9 cellular contexts compared by ENCODE assay signal in genomic region chr20:36199293-36200257, GRCh38. TPM values are rescaled to one million over a fixed set of nuclear protein-coding genes. Genes with fewer than 3 reads are reported as not detected.
DNase-seq lines count a peak whose midpoint lies in the region; ATAC-seq and TF ChIP-seq lines count a peak whose summit lies in the region.
"Had no signal": no experiment of that assay in that cellular context is flagged by ENCODE, and none has a peak within 500 bp of the region (broad histone marks: within the 10 kb centered on the region; RNA-seq: fewer than 3 reads in every experiment).

No MANE protein-coding gene starts in this region.

- H3K4me1 Mint-ChIP-seq in endothelial cell (ENCODE audit: unreplicated experiment) = peaks cover 4% of the 10 kb centered on the region

- H3K36me3 Mint-ChIP-seq in endothelial cell (ENCODE audit: low read depth, unreplicated experiment) = peaks cover 13% of the 10 kb centered on the region

- no peak overlapping the region for H3K27ac Mint-ChIP-seq in endothelial cell (ENCODE audit: unreplicated experiment)
- H3K27ac Mint-ChIP-seq: IgD-negative memory B cell had no signal

- peak; percentile 92 for TF ChIP-seq CTCF in endothelial cell (IDR thresholded peaks at IDR 0.05; ENCODE audit: unreplicated experiment)

- ATAC-seq in GM18502 (IDR thresholded peaks at IDR 0.05; ENCODE audit: poor library complexity, unreplicated experiment) = no peak

- H3K27me3 Mint-ChIP-seq in endothelial cell (ENCODE audit: unreplicated experiment) = peaks cover 2% of the 10 kb centered on the region

- H3K9me3 Mint-ChIP-seq in endothelial cell (ENCODE audit: unreplicated experiment) = no peaks in the 10 kb centered on the region

- H3K4me3 Mint-ChIP-seq in endothelial cell (ENCODE audit: unreplicated experiment) = no peak overlapping the region

- DNase-seq in COLO668 (lab: John Stamatoyannopoulos, UW; ENCODE audit: unreplicated experiment) (peak; percentile 76), HT-29 (ENCODE audit: low spot score) (peak; percentile 96), NOMO-1 treated with DMSO at 0.1 percent for 48 hours (lab: John Stamatoyannopoulos, UW; ENCODE audit: unreplicated experiment) (peak; percentile 58), endothelial cell (ENCODE audit: low spot score) (peak; percentile 86), midbrain (lab: John Stamatoyannopoulos, UW) (peak; percentile 73)
- DNase-seq in activated CD8-positive, alpha-beta memory T cell treated with anti-CD3 and anti-CD28 coated beads for 4 hours (ENCODE audit: low read depth in 2 of 2) = peak; percentile 49 to 53
- peak; percentile 58 to 75 for DNase-seq in stimulated activated CD8-positive, alpha-beta memory T cell treated with anti-CD3 and anti-CD28 coated beads, Interleukin-2, amount 100 ng/mL, for 48 hours (ENCODE audit: low read depth in 2 of 2)

RNA-seq across cellular contexts. Expression of gene AAR2, which starts 36.7 kb away (rescaled TPM):
- total RNA-seq in HT-29 (2014; rRNA removed; shearing (Covaris generic)) = 57.0 and 61.5 TPM in 2 replicates
- total RNA-seq in endothelial cell (ENCODE audit: unreplicated experiment) = 20.3 TPM

RNA-seq across cellular contexts. Expression of gene EPB41L1, which starts 45.0 kb away (rescaled TPM):
- total RNA-seq in HT-29 (2014; rRNA removed; shearing (Covaris generic)) = 74.9 and 76.8 TPM in 2 replicates
- total RNA-seq in endothelial cell (ENCODE audit: unreplicated experiment) = 19.3 TPM
